ENCODE assay signal across 21 cellular contexts in the genomic region with DNA sequence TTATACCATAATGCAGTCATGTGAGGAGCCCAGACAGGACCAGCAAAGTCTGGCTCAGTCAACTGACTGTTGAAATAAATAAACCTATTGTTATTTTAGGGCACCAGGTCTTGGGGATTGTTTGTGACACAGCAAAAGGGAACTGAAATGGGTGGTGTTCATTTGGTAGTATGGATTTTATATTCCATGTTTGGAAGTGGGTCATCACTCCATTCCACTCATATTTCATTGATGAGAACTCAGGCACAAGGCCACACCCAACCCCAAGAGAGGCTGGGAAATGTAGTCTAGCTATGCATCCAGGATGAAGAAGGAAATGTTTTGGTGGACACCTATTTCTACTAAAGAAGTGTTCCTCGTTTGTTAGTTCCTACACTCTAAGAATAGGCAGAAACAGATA.
DNase-seq lines count a peak whose midpoint lies in the region; ATAC-seq and TF ChIP-seq lines count a peak whose summit lies in the region.
"Had no signal": no experiment of that assay in that cellular context is flagged by ENCODE, and none has a peak within 500 bp of the region (broad histone marks: within the 10 kb centered on the region; RNA-seq: fewer than 3 reads in every experiment).

No MANE protein-coding gene starts in this region.

- ATAC-seq in HG02970 (IDR thresholded peaks at IDR 0.05; ENCODE audit: low FRiP score, unreplicated experiment), result no peak
- ATAC-seq: activated T-helper 17 cell treated with anti-CD3 and anti-CD28 coated beads, Interleukin-2, amount 50 U/mL, for 72 hours; GM23338; Panc1 had no signal

- DNase-seq in A172 (ENCODE audit: low spot score), result peak; percentile 65
- DNase-seq in GM23248, result peak; percentile 44
- DNase-seq in RWPE1 (ENCODE audit: low spot score), result peak; percentile 63
- peak; percentile 20 for DNase-seq in fibroblast of mammary gland (ENCODE audit: low read depth)
- no peak for DNase-seq in UCSD-AML1 (lab: John Stamatoyannopoulos, UW; ENCODE audit: unreplicated experiment)
- DNase-seq in superior temporal gyrus (ENCODE audit: extremely low spot score), result no peak
- no peak for DNase-seq in GM19240 (ENCODE audit: insufficient read length, low spot score)
- DNase-seq: activated CD4-positive, alpha-beta T cell treated with anti-CD3 and anti-CD28 coated beads for 1 hour; CD4-positive, alpha-beta T cell; DMS79; effector CD8-positive, alpha-beta T cell; midbrain; NCI-H1105; NCI-H774; SK-N-SH; spleen had no signal

- TF ChIP-seq CTCF in RWPE1 (conservative IDR thresholded peaks at IDR 0.05; ENCODE audit: low read depth) (no peak), fibroblast of mammary gland (conservative IDR thresholded peaks at IDR 0.05; ENCODE audit: control insufficient read depth, insufficient read depth, low read depth, low read length) (no peak)

- H3K4me2 ChIP-seq in GM23248 (ENCODE audit: unreplicated experiment), result no peak overlapping the region
- H3K4me2 ChIP-seq: GM23338, SK-N-SH had no signal

- H2AFZ ChIP-seq in GM23248, result peak overlapping the region; percentile 27
- H2AFZ ChIP-seq: GM23338 had no signal

- peaks cover 21% of the 10 kb centered on the region for H3F3A ChIP-seq in GM23248 (ENCODE audit: insufficient read depth)

- H3K4me1 ChIP-seq in GM23248 (ENCODE audit: insufficient read depth), result peaks cover 40% of the 10 kb centered on the region
- H3K4me1 ChIP-seq: prostate gland, spleen had no signal

- H3K79me2 ChIP-seq in GM23248 (ENCODE audit: insufficient read depth), result no peaks in the 10 kb centered on the region

- H3K9me3 ChIP-seq in GM23248 (ENCODE audit: low read depth), result no peaks in the 10 kb centered on the region
- H3K9me3 ChIP-seq: prostate gland, SK-N-SH had no signal

- H3K4me3 ChIP-seq in GM23248, result no peak overlapping the region
- no peak overlapping the region for H3K4me3 ChIP-seq in fibroblast of mammary gland (ENCODE audit: control insufficient read depth, low read depth, low read length)
- H3K4me3 ChIP-seq: GM23338, prostate gland, spleen had no signal

- POLR2A ChIA-PET in RWPE1 (lab: Yijun Ruan, JAX; ENCODE audit: low non-redundant PET), result no interaction called here

- H3K9me2 ChIP-seq in GM23248 (ENCODE audit: insufficient read depth), result no peaks in the 10 kb centered on the region
- H3K9me2 ChIP-seq: SK-N-SH had no signal

- no peaks in the 10 kb centered on the region for H4K20me1 ChIP-seq in GM23248 (ENCODE audit: insufficient read depth)

- CTCF ChIA-PET in RWPE1 (lab: Yijun Ruan, JAX), result interaction anchor here (0.6 kb wide), 1 partner anchor 41 kb away, joined by 4 read pairs; no protein-coding TSS in a partner anchor

- H3K27ac ChIP-seq in GM23248, result no peak overlapping the region
- H3K27ac ChIP-seq in RWPE1, result peak overlapping the region; percentile 44; the same call in 1 of the 2 replicates
- H3K27ac ChIP-seq: prostate gland, spleen had no signal

- WGBS in GM23248 (ENCODE audit: low coverage in 1 of 2, low lambda C conversion rate in 2 of 2, missing lambda C conversion rate in 2 of 2), 2 experiments, result 22 to 33% methylated on average over 1 of the region's 1 CpG

- in situ Hi-C loops in GM23248 (cut with MboI), result no loop called here

- no peaks in the 10 kb centered on the region for H3K36me3 ChIP-seq in GM23248 (ENCODE audit: low read depth)
- H3K36me3 ChIP-seq: prostate gland, spleen had no signal

- no peak overlapping the region for H3K9ac ChIP-seq in GM23248
- H3K9ac ChIP-seq: SK-N-SH had no signal

- H3K27me3 ChIP-seq in GM23248 (replicated peaks; ENCODE audit: insufficient read depth), result no peaks in the 10 kb centered on the region
- H3K27me3 ChIP-seq: spleen had no signal

Comparison
In these comparisons a context has a peak if more than half of its experiments do, and no peak if none do; other contexts are left out.
1. DNase-seq: peak in A172 (single experiment), GM23248 (single experiment), RWPE1 (single experiment) and fibroblast of mammary gland (single experiment); none in UCSD-AML1 (single experiment), superior temporal gyrus (single experiment) and GM19240 (single experiment).